ENCODE assay signal across 1 cellular context in the genomic region with DNA sequence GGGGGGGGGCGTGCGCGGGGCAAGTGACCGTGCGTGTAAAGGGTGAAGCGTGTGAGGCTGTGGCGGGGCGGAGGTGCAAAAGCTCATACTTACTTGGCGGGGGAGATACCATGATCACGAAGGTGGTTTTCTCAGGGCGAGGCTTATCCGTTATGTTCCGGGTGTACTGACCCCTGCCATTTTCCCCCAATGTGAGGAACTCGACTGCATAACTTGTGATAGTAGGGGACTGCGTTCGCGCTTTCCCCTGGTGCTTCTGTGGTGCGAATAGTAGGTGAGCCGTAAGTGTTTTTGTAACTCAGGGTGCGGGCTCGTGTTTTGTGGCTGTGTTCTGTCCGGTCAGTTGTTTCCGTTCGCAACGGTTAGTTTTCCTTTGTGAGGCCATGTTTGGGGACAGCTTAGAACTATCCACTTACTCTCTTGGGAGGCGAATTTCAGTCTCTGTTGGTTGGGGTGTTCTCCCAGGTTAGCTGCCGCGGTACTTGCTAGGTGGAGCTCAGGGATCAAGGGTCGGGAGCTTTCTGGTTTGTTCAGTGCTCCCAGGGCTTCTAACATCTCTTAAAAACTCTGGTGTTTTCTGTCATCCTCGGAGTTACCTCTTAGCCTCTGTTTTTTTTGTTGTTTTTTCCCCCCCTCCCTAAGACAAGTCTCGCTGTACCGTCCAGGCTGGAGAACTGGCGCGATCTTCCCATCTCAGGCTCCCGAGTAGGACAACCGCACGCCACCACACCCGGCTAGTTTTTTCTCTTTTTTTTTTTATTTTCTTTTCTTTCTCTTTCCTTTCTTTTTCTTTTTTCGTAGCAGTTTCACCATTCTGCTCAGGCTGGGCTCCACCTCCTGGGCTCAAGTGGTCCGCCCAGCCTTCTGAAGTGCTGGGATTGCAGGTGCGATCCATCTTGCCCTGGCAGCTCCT.
TF ChIP-seq lines count a peak whose summit lies in the region.

No MANE protein-coding gene starts in this region.

TF ChIP-seq in SK-N-SH treated with all-trans-retinoic acid at 6 μM for 48 hours, 23 proteins besides CTCF, POLR2A, EP300 and RAD21 (continued from another document):
- TF ChIP-seq, protein P1, sequence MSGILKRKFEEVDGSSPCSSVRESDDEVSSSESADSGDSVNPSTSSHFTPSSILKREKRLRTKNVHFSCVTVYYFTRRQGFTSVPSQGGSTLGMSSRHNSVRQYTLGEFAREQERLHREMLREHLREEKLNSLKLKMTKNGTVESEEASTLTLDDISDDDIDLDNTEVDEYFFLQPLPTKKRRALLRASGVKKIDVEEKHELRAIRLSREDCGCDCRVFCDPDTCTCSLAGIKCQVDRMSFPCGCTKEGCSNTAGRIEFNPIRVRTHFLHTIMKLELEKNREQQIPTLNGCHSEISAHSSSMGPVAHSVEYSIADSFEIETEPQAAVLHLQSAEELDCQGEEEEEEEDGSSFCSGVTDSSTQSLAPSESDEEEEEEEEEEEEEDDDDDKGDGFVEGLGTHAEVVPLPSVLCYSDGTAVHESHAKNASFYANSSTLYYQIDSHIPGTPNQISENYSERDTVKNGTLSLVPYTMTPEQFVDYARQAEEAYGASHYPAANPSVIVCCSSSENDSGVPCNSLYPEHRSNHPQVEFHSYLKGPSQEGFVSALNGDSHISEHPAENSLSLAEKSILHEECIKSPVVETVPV (CRISPR knock-in tag; IDR thresholded peaks at IDR 0.05): peak; percentile 100
- TF ChIP-seq ZNF8 (CRISPR knock-in tag; IDR thresholded peaks at IDR 0.05): peak; percentile 88
- TF ChIP-seq, protein P2, sequence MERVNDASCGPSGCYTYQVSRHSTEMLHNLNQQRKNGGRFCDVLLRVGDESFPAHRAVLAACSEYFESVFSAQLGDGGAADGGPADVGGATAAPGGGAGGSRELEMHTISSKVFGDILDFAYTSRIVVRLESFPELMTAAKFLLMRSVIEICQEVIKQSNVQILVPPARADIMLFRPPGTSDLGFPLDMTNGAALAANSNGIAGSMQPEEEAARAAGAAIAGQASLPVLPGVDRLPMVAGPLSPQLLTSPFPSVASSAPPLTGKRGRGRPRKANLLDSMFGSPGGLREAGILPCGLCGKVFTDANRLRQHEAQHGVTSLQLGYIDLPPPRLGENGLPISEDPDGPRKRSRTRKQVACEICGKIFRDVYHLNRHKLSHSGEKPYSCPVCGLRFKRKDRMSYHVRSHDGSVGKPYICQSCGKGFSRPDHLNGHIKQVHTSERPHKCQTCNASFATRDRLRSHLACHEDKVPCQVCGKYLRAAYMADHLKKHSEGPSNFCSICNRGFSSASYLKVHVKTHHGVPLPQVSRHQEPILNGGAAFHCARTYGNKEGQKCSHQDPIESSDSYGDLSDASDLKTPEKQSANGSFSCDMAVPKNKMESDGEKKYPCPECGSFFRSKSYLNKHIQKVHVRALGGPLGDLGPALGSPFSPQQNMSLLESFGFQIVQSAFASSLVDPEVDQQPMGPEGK (CRISPR knock-in tag; IDR thresholded peaks at IDR 0.05; ENCODE audit: borderline replicate concordance): peak; percentile 100
TF ChIP-seq in SK-N-SH treated with all-trans-retinoic acid at 6 μM for 48 hours: peak in this region for 18; not testable (repeated sequence) for 5.
